In genomic region chr14:99080306-99080705, GRCh38 we compare ENCODE assay signal across 25 cellular contexts.
"Had no signal": no experiment of that assay in that cellular context is flagged by ENCODE, and none has a peak within 500 bp of the region (broad histone marks: within the 10 kb centered on the region; RNA-seq: fewer than 3 reads in every experiment).

No MANE protein-coding gene starts in this region.

- H3K4me1 ChIP-seq: left ventricle myocardium inferior, pancreas, prostate gland, tibial nerve, upper lobe of left lung, vagina had no signal

- H3K9me3 Mint-ChIP-seq: immature natural killer cell had no signal

- H3K9me3 ChIP-seq: mucosa of descending colon, pancreas, prostate gland, vagina had no signal

- FAIRE-seq: islet of Langerhans, pancreas had no signal

- H3K27ac ChIP-seq: left ventricle myocardium inferior, pancreas, prostate gland, skin epidermis, spleen, tibial nerve, upper lobe of left lung, vagina had no signal

- H3K27me3 Mint-ChIP-seq: naive thymus-derived CD4-positive, alpha-beta T cell; natural killer cell treated with Interleukin-12 subunit alpha and Interleukin-12 subunit beta and Interleukin-15 and Interleukin-18, amount 100 ng/mL, for 72 hours; stimulated activated memory B cell treated with anti-CD40 and anti-IgM and Interleukin-4, amounts not matched to agents 10 μg/mL and 1 μg/mL and 100 μg/mL, for 72 hours; stimulated activated naive CD8-positive, alpha-beta T cell treated with anti-CD3 and anti-CD28 coated beads, Interleukin-15, amount 100 ng/mL, for 72 hours had no signal

- H3K4me3 Mint-ChIP-seq: immature natural killer cell; naive thymus-derived CD4-positive, alpha-beta T cell; natural killer cell treated with Interleukin-12 subunit alpha and Interleukin-12 subunit beta and Interleukin-15 and Interleukin-18, amount 100 ng/mL, for 72 hours; stimulated activated memory B cell treated with anti-CD40 and anti-IgM and Interleukin-4, amounts not matched to agents 10 μg/mL and 1 μg/mL and 100 μg/mL, for 72 hours; stimulated activated naive CD8-positive, alpha-beta T cell treated with anti-CD3 and anti-CD28 coated beads, Interleukin-15, amount 100 ng/mL, for 72 hours had no signal

- H3K27ac Mint-ChIP-seq: immature natural killer cell; naive thymus-derived CD4-positive, alpha-beta T cell; natural killer cell treated with Interleukin-12 subunit alpha and Interleukin-12 subunit beta and Interleukin-15 and Interleukin-18, amount 100 ng/mL, for 72 hours; stimulated activated memory B cell treated with anti-CD40 and anti-IgM and Interleukin-4, amounts not matched to agents 10 μg/mL and 1 μg/mL and 100 μg/mL, for 72 hours; stimulated activated naive CD8-positive, alpha-beta T cell treated with anti-CD3 and anti-CD28 coated beads, Interleukin-15, amount 100 ng/mL, for 72 hours had no signal

- H3K36me3 Mint-ChIP-seq: stimulated activated memory B cell treated with anti-CD40 and anti-IgM and Interleukin-4, amounts not matched to agents 10 μg/mL and 1 μg/mL and 100 μg/mL, for 72 hours had no signal

- DNase-seq: hypothalamus; immature natural killer cell; left ventricle myocardium inferior; mesendoderm; midbrain; mucosa of descending colon; naive thymus-derived CD4-positive, alpha-beta T cell; pancreas; posterior cingulate gyrus; retina; right cardiac atrium; spleen; stimulated activated CD4-positive, alpha-beta T cell treated with anti-CD3 and anti-CD28 coated beads, Interleukin-4, amount 100 ng/mL, for 4 hours; stimulated activated CD8-positive, alpha-beta memory T cell treated with anti-CD3 and anti-CD28 coated beads, Interleukin-4, amount 100 ng/mL, for 48 hours; stimulated activated naive CD4-positive, alpha-beta T cell treated with Interleukin-2 at 50 U/mL for 16 hours; stimulated activated naive CD8-positive, alpha-beta T cell treated with anti-CD3 and anti-CD28 coated beads, Interleukin-15, amount 100 ng/mL, for 72 hours; substantia nigra; upper lobe of left lung had no signal

- H3K4me1 Mint-ChIP-seq: stimulated activated memory B cell treated with anti-CD40 and anti-IgM and Interleukin-4, amounts not matched to agents 10 μg/mL and 1 μg/mL and 100 μg/mL, for 72 hours had no signal

- H3K27me3 ChIP-seq: pancreas, spleen, tibial nerve, upper lobe of left lung, vagina had no signal
